Comparison of ENCODE assay signal across 7 cellular contexts in genomic region chr13:110643768-110644421, GRCh38.
"Had no signal": no experiment of that assay in that cellular context is flagged by ENCODE, and none has a peak within 500 bp of the region (broad histone marks: within the 10 kb centered on the region; RNA-seq: fewer than 3 reads in every experiment).

No MANE protein-coding gene starts in this region.

- DNase-seq: activated CD4-positive, alpha-beta T cell treated with anti-CD3 and anti-CD28 coated beads for 4 hours; activated CD8-positive, alpha-beta T cell treated with anti-CD3 and anti-CD28 coated beads for 36 hours; activated naive CD4-positive, alpha-beta T cell treated with anti-CD3 and anti-CD28 coated beads for 36 hours; mammary epithelial cell; stimulated activated CD4-positive, alpha-beta T cell treated with anti-CD3 and anti-CD28 coated beads, Interleukin-4, amount 100 ng/mL, for 24 hours; stimulated activated naive CD8-positive, alpha-beta T cell treated with anti-CD3 and anti-CD28 coated beads, Interleukin-15, amount 100 ng/mL, for 72 hours; T1000 had no signal
